In genomic region chr9:134589748-134590147, GRCh38 we compare ENCODE assay signal across 19 cellular contexts. TPM values are rescaled to one million over a fixed set of nuclear protein-coding genes. Genes with fewer than 3 reads are reported as not detected.
DNase-seq lines count a peak whose midpoint lies in the region; ATAC-seq and TF ChIP-seq lines count a peak whose summit lies in the region.
"Had no signal": no experiment of that assay in that cellular context is flagged by ENCODE, and none has a peak within 500 bp of the region (broad histone marks: within the 10 kb centered on the region; RNA-seq: fewer than 3 reads in every experiment).

No MANE protein-coding gene starts in this region.

- H3K4me1 ChIP-seq in right atrium auricular region (peaks cover 0 to 14% of the 10 kb centered on the region in 2 donors), endodermal cell (ENCODE audit: control insufficient read depth, insufficient read depth, low read length) (peaks cover 10% of the 10 kb centered on the region), A673 (ENCODE audit: insufficient read depth, low read length, poor library complexity, severe bottlenecking) (peaks cover 6% of the 10 kb centered on the region)

- H3K27me3 ChIP-seq in right atrium auricular region (no peaks in the 10 kb centered on the region), endodermal cell (ENCODE audit: control insufficient read depth, insufficient read depth, low read length, poor library complexity, severe bottlenecking) (no peaks in the 10 kb centered on the region), A673 (replicated peaks; ENCODE audit: insufficient read depth, low read depth, low read length, poor library complexity) (no peaks in the 10 kb centered on the region)

- H3K4me3 ChIP-seq in right atrium auricular region = no peak overlapping the region
- no peak overlapping the region for H3K4me3 ChIP-seq in endodermal cell (ENCODE audit: low read length)
- no peak overlapping the region for H3K4me3 ChIP-seq in A673 (ENCODE audit: low read depth, low read length, poor library complexity, severe bottlenecking)
- H3K4me3 ChIP-seq: GM23248, PC-9 had no signal

- BruUV-seq in A673 (replicated peaks; lab: Mats Ljungman, UMichigan) = no TSS peak

- intact Hi-C loops in left cardiac atrium (cut with DNase I) = no loop called here
- intact Hi-C loops in A673 (cut with micrococcal nuclease; ENCODE audit: unreplicated experiment) = no loop called here

- ATAC-seq in left cardiac atrium (no peak), HG03460 (IDR thresholded peaks at IDR 0.05; ENCODE audit: unreplicated experiment) (no peak), HG03045 (IDR thresholded peaks at IDR 0.05; ENCODE audit: unreplicated experiment) (no peak)

- POLR2A ChIA-PET in A673 (lab: Charles Lee; ENCODE audit: low non-redundant PET) = no interaction called here

- no peak overlapping the region for H3K9ac ChIP-seq in endodermal cell (ENCODE audit: extremely low read depth, low read length, poor library complexity, severe bottlenecking)
- H3K9ac ChIP-seq: GM23248 had no signal

- H3K36me3 ChIP-seq in right atrium auricular region (no peaks in the 10 kb centered on the region), endodermal cell (ENCODE audit: control insufficient read depth, insufficient read depth, low read length) (no peaks in the 10 kb centered on the region), A673 (ENCODE audit: insufficient read depth, low read length, poor library complexity, severe bottlenecking) (no peaks in the 10 kb centered on the region)

- H3K27me3 Mint-ChIP-seq in endodermal cell (ENCODE audit: insufficient read depth) = peaks cover 2% of the 10 kb centered on the region

- H3K9me3 Mint-ChIP-seq in endodermal cell = peaks cover 1% of the 10 kb centered on the region
- H3K9me3 Mint-ChIP-seq: CD4-positive, alpha-beta memory T cell; HFFc6 had no signal

- CTCF ChIA-PET in A673 (lab: Charles Lee) = no interaction called here

- 69% methylated on average over 4 to 7 of the region's 7 CpGs for WGBS in endodermal cell (ENCODE audit: insufficient coverage in 1 of 2, insufficient read length in 1 of 2), 2 experiments

- no peak for TF ChIP-seq CTCF in right atrium auricular region (IDR thresholded peaks at IDR 0.05)
- peak; percentile 30 for TF ChIP-seq CTCF in endodermal cell (conservative IDR thresholded peaks at IDR 0.05)
- TF ChIP-seq CTCF in A673 (conservative IDR thresholded peaks at IDR 0.05; ENCODE audit: low read depth, low read length) = no peak

- no peak overlapping the region for H3K27ac ChIP-seq in right atrium auricular region
- no peak overlapping the region for H3K27ac ChIP-seq in endodermal cell (ENCODE audit: low read depth, low read length)
- no peak overlapping the region for H3K27ac ChIP-seq in A673 (ENCODE audit: low read depth, low read length, poor library complexity, severe bottlenecking)
- H3K27ac ChIP-seq: PC-9 had no signal

- H3K27ac Mint-ChIP-seq in endodermal cell = peak overlapping the region; percentile 88
- H3K27ac Mint-ChIP-seq: CD4-positive, alpha-beta memory T cell had no signal

- H3K4me3 Mint-ChIP-seq in endodermal cell = no peak overlapping the region
- H3K4me3 Mint-ChIP-seq: CD4-positive, alpha-beta memory T cell; HFFc6 had no signal

- DNase-seq in right atrium auricular region (ENCODE audit: low spot score) = peak; percentile 32
- no peak for DNase-seq in left cardiac atrium
- peak; percentile 82 for DNase-seq in endodermal cell
- DNase-seq in mesenteric fat pad (ENCODE audit: low spot score) = peak; percentile 80
- no peak for DNase-seq in A673 (ENCODE audit: low spot score)
- DNase-seq: CD4-positive, alpha-beta memory T cell; DND-41; GF-D8; GM23248; HFFc6; MM.1S; NCI-H1105; NCI-H187 treated with DMSO at 0.1 percent for 48 hours; NCI-H2171; NCI-H446 treated with DMSO at 0.1 percent for 48 hours; NCI-H748 treated with DMSO at 0.1 percent for 48 hours; PC-9 had no signal

- no peaks in the 10 kb centered on the region for H3K9me3 ChIP-seq in right atrium auricular region
- H3K9me3 ChIP-seq in endodermal cell (ENCODE audit: control insufficient read depth, low read length) = no peaks in the 10 kb centered on the region
- no peaks in the 10 kb centered on the region for H3K9me3 ChIP-seq in A673 (ENCODE audit: low read depth, low read length, poor library complexity, severe bottlenecking)

- no peaks in the 10 kb centered on the region for H3K36me3 Mint-ChIP-seq in endodermal cell (ENCODE audit: low read depth)
- H3K36me3 Mint-ChIP-seq: CD4-positive, alpha-beta memory T cell had no signal

- H3K4me1 Mint-ChIP-seq in endodermal cell = peaks cover 27% of the 10 kb centered on the region
- H3K4me1 Mint-ChIP-seq: CD4-positive, alpha-beta memory T cell had no signal

RNA-seq across cellular contexts. Expression of gene COL5A1, which starts 51.9 kb away (rescaled TPM):
- 10 to 100 TPM; 10.9 to 22.0 TPM for total RNA-seq in right atrium auricular region
- total RNA-seq in left cardiac atrium = 10 to 100 TPM; 29.8 to 35.2 TPM
- total RNA-seq in endodermal cell = 10 to 100 TPM; 65.3 to 76.6 TPM
- polyA plus RNA-seq in endodermal cell (2013, experiment 1 of 2) = 47.5 TPM
- polyA plus RNA-seq in endodermal cell (2013, experiment 2 of 2) = 53.7 TPM
- 84.7 TPM for total RNA-seq in mesenteric fat pad
- total RNA-seq in A673 (2021) = 33.6 and 37.6 TPM in 2 replicates

Comparison
In these comparisons a context has a peak if more than half of its experiments do, and no peak if none do; other contexts are left out.
1. DNase-seq: peak in right atrium auricular region (single experiment), endodermal cell (single experiment) and mesenteric fat pad (single experiment); none in left cardiac atrium (single experiment) and A673 (single experiment).